In genomic region chr14:51291016-51291415, GRCh38 we compare ENCODE assay signal across 28 cellular contexts.
"Had no signal": no experiment of that assay in that cellular context is flagged by ENCODE, and none has a peak within 500 bp of the region (broad histone marks: within the 10 kb centered on the region; RNA-seq: fewer than 3 reads in every experiment).

No MANE protein-coding gene starts in this region.

- H3K79me2 ChIP-seq: hepatocyte had no signal

- H3K27me3 ChIP-seq: ascending aorta, breast epithelium, dorsolateral prefrontal cortex, esophagus muscularis mucosa, foreskin keratinocyte, gastrocnemius medialis, heart right ventricle, hepatocyte had no signal

- H3K9me3 ChIP-seq: ascending aorta, breast epithelium, esophagus muscularis mucosa, gastrocnemius medialis, heart right ventricle had no signal

- ATAC-seq: activated CD4-positive, alpha-beta T cell treated with anti-CD3 and anti-CD28 coated beads for 36 hours; activated naive CD4-positive, alpha-beta T cell treated with anti-CD3 and anti-CD28 coated beads, Interleukin-2, amount 50 U/mL, for 72 hours; activated T-cell treated with anti-CD3 and anti-CD28 coated beads, Interleukin-2, amount 50 U/mL, for 72 hours; foreskin keratinocyte; gastrocnemius medialis; heart right ventricle had no signal

- H3K4me2 ChIP-seq: hepatocyte had no signal

- H3K4me3 ChIP-seq: ascending aorta, breast epithelium, coronary artery, dorsolateral prefrontal cortex, esophagus muscularis mucosa, gastrocnemius medialis, heart right ventricle, hepatocyte had no signal

- DNase-seq: activated CD4-positive, alpha-beta memory T cell treated with anti-CD3 and anti-CD28 coated beads, Interleukin-2, amount 10 ng/mL, durations not matched to agents 7 days and 5 days; activated CD4-positive, alpha-beta T cell treated with anti-CD3 and anti-CD28 coated beads for 36 hours; activated CD4-positive, alpha-beta T cell treated with anti-CD3 and anti-CD28 coated beads, Interleukin-2, amount 10 ng/mL, durations not matched to agents 24 days and 14 days; activated CD4-positive, alpha-beta T cell treated with anti-CD3 and anti-CD28 coated beads, Interleukin-2, amount 50 U/mL, for 4 hours; activated CD4-positive, CD25-positive, alpha-beta regulatory T cell; activated CD4-positive, CD25-positive, alpha-beta regulatory T cell treated with anti-CD3 and anti-CD28 coated beads, Interleukin-2, amount 50 U/mL, for 72 hours; activated CD8-positive, alpha-beta memory T cell treated with anti-CD3 and anti-CD28 coated beads, Interleukin-2, amount 50 U/mL, for 48 hours; activated gamma-delta T cell; activated naive CD4-positive, alpha-beta T cell; activated naive CD4-positive, alpha-beta T cell treated with anti-CD3 and anti-CD28 coated beads, Interleukin-2, amount 10 ng/mL, durations not matched to agents 7 days and 5 days; activated naive CD8-positive, alpha-beta T cell treated with anti-CD3 and anti-CD28 coated beads, Interleukin-2, amount 10 ng/mL, durations not matched to agents 7 days and 5 days; activated T-cell treated with anti-CD3 and anti-CD28 coated beads for 4 hours; activated T-cell treated with anti-CD3 and anti-CD28 coated beads, Interleukin-2, amount 50 U/mL, for 24 hours; activated T-cell treated with anti-CD3 and anti-CD28 coated beads, Interleukin-2, amount 50 U/mL, for 72 hours; dorsolateral prefrontal cortex; effector memory CD4-positive, alpha-beta T cell; endodermal cell; erythroblast; foreskin keratinocyte; gastrocnemius medialis; heart right ventricle; T-helper 2 cell had no signal

- H2AFZ ChIP-seq: hepatocyte had no signal

- H3K27ac ChIP-seq: ascending aorta, coronary artery, dorsolateral prefrontal cortex, foreskin keratinocyte, hepatocyte had no signal

- H3K36me3 ChIP-seq: ascending aorta, breast epithelium, esophagus muscularis mucosa, gastrocnemius medialis, heart right ventricle had no signal
